8 cellular contexts compared by ENCODE assay signal in the genomic region with DNA sequence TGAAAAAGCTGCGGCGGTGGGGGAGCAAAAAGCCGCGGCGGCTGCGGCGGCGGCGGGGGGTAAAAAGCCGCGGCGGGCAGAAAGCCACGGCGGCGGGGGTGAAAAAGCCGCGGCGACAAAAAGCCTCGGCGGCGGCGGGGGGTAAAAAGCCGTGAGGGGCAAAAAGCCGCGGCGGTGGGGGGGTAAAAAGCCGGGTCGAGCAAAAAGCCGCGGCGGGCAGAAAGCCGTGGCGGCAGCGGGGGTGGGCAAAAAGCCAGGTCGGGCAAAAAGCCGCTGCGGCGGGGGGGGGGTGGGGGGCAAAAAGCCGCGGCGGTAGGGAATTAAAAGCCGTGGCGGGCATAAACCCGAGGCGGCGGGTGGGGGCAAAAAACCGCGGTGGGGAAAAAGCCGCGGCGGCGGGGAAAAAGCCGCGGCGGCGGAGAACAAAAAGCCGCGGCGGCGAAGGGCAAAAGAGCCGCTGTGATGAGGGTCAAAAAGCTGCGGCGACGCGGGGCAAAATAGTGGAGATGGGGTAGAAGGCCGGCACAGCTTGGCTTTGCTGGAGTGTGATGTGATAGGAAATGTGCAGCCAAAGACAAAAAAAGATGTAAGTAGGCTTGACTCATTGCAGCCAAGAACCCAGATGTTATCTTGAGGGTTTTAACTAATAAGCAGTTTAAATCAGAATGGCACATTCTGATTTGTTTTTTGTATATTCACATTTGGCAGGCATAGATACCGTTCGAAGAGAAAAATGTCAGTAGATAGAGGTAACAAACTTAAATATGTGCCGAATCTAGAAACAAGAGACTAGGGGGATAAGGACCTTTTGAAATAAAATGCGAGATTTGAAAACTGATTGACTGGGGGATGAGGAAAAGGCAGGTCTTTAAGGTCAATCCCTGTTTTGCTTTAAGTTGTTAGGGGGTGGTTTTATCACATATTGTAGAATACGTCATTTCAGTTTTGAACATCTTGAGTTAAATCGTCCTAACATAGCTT.
DNase-seq lines count a peak whose midpoint lies in the region; ATAC-seq, FAIRE-seq and TF ChIP-seq lines count a peak whose summit lies in the region.
"Not testable (repeated sequence)": the region's sequence is repeated elsewhere in the genome, so short reads cannot be mapped to it uniquely, and the experiment has no call there.

No MANE protein-coding gene starts in this region.

- not testable (repeated sequence) for FAIRE-seq in endothelial cell of umbilical vein (lab: Jason Lieb, UNC)

- H4K20me1 ChIP-seq in endothelial cell of umbilical vein (replicated peaks; ENCODE audit: control insufficient read depth, extremely low read depth, insufficient read depth, low read length) = not testable (repeated sequence)

- H3K9me3 Mint-ChIP-seq in T-cell; activated naive CD8-positive, alpha-beta T cell (ENCODE audit: low read depth); osteocyte (ENCODE audit: unreplicated experiment): not testable (repeated sequence)

- peak overlapping the region in 1 of 3 experiments; percentile 43 for H3K4me3 ChIP-seq in endothelial cell of umbilical vein (replicated peaks in 1 of 3; ENCODE audit: insufficient read depth in 1 of 3, low read depth in 1 of 3, low read length in 3 of 3)

- dilution Hi-C loops in endothelial cell of umbilical vein (cut with MboI; ENCODE audit: extremely low pct_ligation_motif_present, low sequenced_read_pairs) = not testable (repeated sequence)

- ATAC-seq in T-cell (replicated peaks in 1 of 4) = peak in 1 of 4 experiments; percentile 19

- H3K9me3 ChIP-seq in endothelial cell of umbilical vein (replicated peaks; ENCODE audit: control insufficient read depth, insufficient read depth, low read length) = not testable (repeated sequence)

- not testable (repeated sequence) for H3K79me2 ChIP-seq in endothelial cell of umbilical vein (ENCODE audit: control insufficient read depth, insufficient read depth, low read length)

- intact Hi-C loops in endothelial cell of umbilical vein (cut with micrococcal nuclease) = not testable (repeated sequence)

- not testable (repeated sequence) for H3K36me3 Mint-ChIP-seq in T-cell; activated naive CD8-positive, alpha-beta T cell; osteocyte (ENCODE audit: unreplicated experiment)

- H3K9me1 ChIP-seq in endothelial cell of umbilical vein (replicated peaks; ENCODE audit: control insufficient read depth, extremely low read depth, insufficient read depth, low read length) = not testable (repeated sequence)

- in situ Hi-C loops in ACHN (cut with HindIII; ENCODE audit: low pct_ligation_motif_present, low pct_unique_long_range_greater_than_20kb, low sequenced_read_pairs) = not testable (repeated sequence)

- not testable (repeated sequence) for H3K4me2 ChIP-seq in endothelial cell of umbilical vein (ENCODE audit: insufficient read depth, low read length)

- not testable (repeated sequence) for H3K27ac Mint-ChIP-seq in T-cell; activated naive CD8-positive, alpha-beta T cell; osteocyte (ENCODE audit: unreplicated experiment)

- peaks cover 7 to 11% of the 10 kb centered on the region in 2 donors for H3K27me3 Mint-ChIP-seq in T-cell
- H3K27me3 Mint-ChIP-seq in activated naive CD8-positive, alpha-beta T cell; osteocyte (ENCODE audit: unreplicated experiment): not testable (repeated sequence)

- not testable (repeated sequence) for TF ChIP-seq CTCF in endothelial cell of umbilical vein (IDR thresholded peaks at IDR 0.05; ENCODE audit: extremely low read depth in 1 of 2, insufficient read depth in 1 of 2, low read depth in 1 of 2, low read length in 2 of 2); osteocyte (IDR thresholded peaks at IDR 0.05)

- not testable (repeated sequence) for H3K9ac ChIP-seq in endothelial cell of umbilical vein (replicated peaks; ENCODE audit: extremely low read depth, insufficient read depth, low read length)

- H3K27me3 ChIP-seq in endothelial cell of umbilical vein (ENCODE audit: control insufficient read depth in 2 of 2, insufficient read depth in 2 of 2, low read length in 2 of 2) = not testable (repeated sequence)

- not testable (repeated sequence) for H3K36me3 ChIP-seq in endothelial cell of umbilical vein (ENCODE audit: control insufficient read depth in 2 of 2, extremely low read depth in 1 of 2, insufficient read depth in 2 of 2, low read length in 2 of 2)

- BruUV-seq in endothelial cell of umbilical vein (replicated peaks; lab: Mats Ljungman, UMichigan) = not testable (repeated sequence)

- H3K4me3 Mint-ChIP-seq in T-cell (peak overlapping the region in 2 of 3 donors; percentile 9 to 25), osteocyte (ENCODE audit: unreplicated experiment) (peak overlapping the region; percentile 52)
- H3K4me3 Mint-ChIP-seq in activated naive CD8-positive, alpha-beta T cell = peak overlapping the region; percentile 24

- CTCF ChIA-PET in T-cell (lab: Charles Lee); endothelial cell of umbilical vein (lab: Charles Lee): not testable (repeated sequence)

- H2AFZ ChIP-seq in endothelial cell of umbilical vein (ENCODE audit: low read depth, low read length) = not testable (repeated sequence)

- not testable (repeated sequence) for TF ChIP-seq POLR2A in endothelial cell of umbilical vein (IDR thresholded peaks at IDR 0.05; ENCODE audit: low read depth, low read length)

- POLR2A ChIA-PET in T-cell (lab: Charles Lee); endothelial cell of umbilical vein (lab: Charles Lee): not testable (repeated sequence)

- DNase-seq in ACHN (peak; percentile 1), HT1080 (ENCODE audit: low read depth) (peak; percentile 0), T-cell (peak in 8 of 34 experiments; percentile 0 to 19 (median 2)), endothelial cell of umbilical vein (ENCODE audit: low read depth, low spot score) (peak; percentile 27), kidney tubule cell (ENCODE audit: low spot score) (peak; percentile 1), osteocyte (ENCODE audit: extremely low spot score, unreplicated experiment) (peak; percentile 56)
- DNase-seq in stimulated activated CD8-positive, alpha-beta memory T cell treated with anti-CD3 and anti-CD28 coated beads, Interleukin-12 subunit alpha, Interleukin-12 subunit beta, amount 100 ng/mL, for 4 hours (ENCODE audit: low read depth) = peak; percentile 2

- H3K4me1 Mint-ChIP-seq in T-cell; activated naive CD8-positive, alpha-beta T cell (ENCODE audit: low read depth); osteocyte (ENCODE audit: unreplicated experiment): not testable (repeated sequence)

- H3K27ac ChIP-seq in endothelial cell of umbilical vein (ENCODE audit: insufficient read depth, low read depth, low read length) = not testable (repeated sequence)

- H3K4me1 ChIP-seq in endothelial cell of umbilical vein (ENCODE audit: control insufficient read depth, extremely low read depth, insufficient read depth, low read length) = not testable (repeated sequence)

TF ChIP-seq in endothelial cell of umbilical vein, 7 proteins besides CTCF, POLR2A, EP300 and RAD21:
- TF ChIP-seq GATA2 (IDR thresholded peaks at IDR 0.05; ENCODE audit: insufficient read depth, insufficient read length, low read depth, low read length) (peak; percentile 11), EZH2 (IDR thresholded peaks at IDR 0.05; ENCODE audit: borderline replicate concordance, low read depth, low read length, severe bottlenecking) (peak; percentile 51)
